In genomic region chr7:143424476-143424875, GRCh38 we compare ENCODE assay signal across 11 cellular contexts. TPM values are rescaled to one million over a fixed set of nuclear protein-coding genes. Genes with fewer than 3 reads are reported as not detected.
"Had no signal": no experiment of that assay in that cellular context is flagged by ENCODE, and none has a peak within 500 bp of the region (broad histone marks: within the 10 kb centered on the region; RNA-seq: fewer than 3 reads in every experiment).

No MANE protein-coding gene starts in this region.

RNA-seq across cellular contexts. Expression of gene EPHA1, which starts 15.8 kb away (rescaled TPM):
- total RNA-seq: OCI-LY7, Right ventricle myocardium inferior, RPMI7951, SJSA1, SK-MEL-5 had no signal

RNA-seq across cellular contexts. Expression of gene TAS2R60, which starts 18.8 kb away (rescaled TPM):
- total RNA-seq: OCI-LY7, PC-3, PC-9, Right ventricle myocardium inferior, Right ventricle myocardium superior, RPMI7951, SJCRH30, SJSA1, SK-MEL-5 had no signal
- polyA plus RNA-seq: SK-N-SH had no signal

RNA-seq across cellular contexts. Expression of gene TAS2R41, which starts 53.2 kb away (rescaled TPM):
- total RNA-seq: OCI-LY7, PC-3, PC-9, Peyer's patch, Right ventricle myocardium inferior, Right ventricle myocardium superior, RPMI7951, SJCRH30, SJSA1, SK-MEL-5 had no signal
- polyA plus RNA-seq: SK-N-SH had no signal
